In the genomic region with DNA sequence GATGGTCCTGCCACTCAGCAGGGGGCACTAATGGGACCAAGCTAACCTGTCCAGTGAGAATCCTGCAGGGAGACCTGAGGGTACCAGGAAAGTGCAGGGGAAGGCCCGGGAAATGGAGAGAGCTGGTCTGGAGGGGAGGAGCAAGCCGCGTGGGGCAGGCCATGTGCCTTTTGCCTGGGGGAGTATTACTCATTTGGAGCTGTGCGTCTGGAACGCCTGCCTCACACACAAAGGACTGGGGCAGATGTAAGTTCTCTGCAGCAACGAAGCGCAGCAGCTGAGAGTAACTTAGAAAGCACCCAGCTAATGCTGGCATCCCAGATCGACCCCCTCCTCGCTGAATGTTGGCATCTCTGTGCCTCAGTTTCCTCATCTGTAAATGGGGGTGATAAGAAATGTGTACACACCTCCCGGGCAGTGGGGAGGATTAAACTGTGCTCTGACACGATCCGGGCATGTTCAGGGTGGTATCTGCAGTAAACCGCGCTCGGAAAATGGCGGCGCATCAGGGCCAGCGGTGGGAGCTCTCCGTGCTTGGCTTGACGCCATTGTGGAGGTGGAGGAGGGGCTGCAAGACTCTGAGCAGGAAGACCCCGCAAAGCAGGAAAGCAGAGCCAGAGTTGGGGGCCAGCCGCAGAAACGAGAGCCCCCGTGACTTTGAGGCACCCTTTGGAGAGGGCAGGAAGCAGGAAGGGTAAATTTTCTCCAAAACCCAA, we compare ENCODE assay signal across 16 cellular contexts.
A peak's percentile ranks its signal among the peaks of the same experiment; 100 is the strongest.
DNase-seq lines count a peak whose midpoint lies in the region; ATAC-seq and TF ChIP-seq lines count a peak whose summit lies in the region.
"Had no signal": no experiment of that assay in that cellular context is flagged by ENCODE, and none has a peak within 500 bp of the region (broad histone marks: within the 10 kb centered on the region; RNA-seq: fewer than 3 reads in every experiment).

No MANE protein-coding gene starts in this region.

- no peak overlapping the region for H3K4me2 ChIP-seq in neuronal stem cell (ENCODE audit: insufficient read depth, low read length, poor library complexity, severe bottlenecking)
- H3K4me2 ChIP-seq: KMS-11 had no signal

- H3K36me3 ChIP-seq in neuronal stem cell (replicated peaks in 1 of 2; ENCODE audit: control insufficient read depth in 2 of 2, insufficient read depth in 2 of 2, low read length in 2 of 2) = no peaks in the 10 kb centered on the region
- H3K36me3 ChIP-seq in upper lobe of right lung = no peaks in the 10 kb centered on the region
- no peaks in the 10 kb centered on the region for H3K36me3 ChIP-seq in colonic mucosa

- no peak overlapping the region for H3K23ac ChIP-seq in neuronal stem cell (ENCODE audit: low read depth, low read length, poor library complexity)

- peaks cover 0 to 3% (median 0%) of the 10 kb centered on the region in 3 experiments for H3K27me3 ChIP-seq in neuronal stem cell (ENCODE audit: control insufficient read depth in 3 of 3, insufficient read depth in 3 of 3, low read depth in 1 of 3, low read length in 3 of 3)
- H3K27me3 ChIP-seq in upper lobe of right lung = peaks cover 8% of the 10 kb centered on the region
- H3K27me3 ChIP-seq in colonic mucosa = no peaks in the 10 kb centered on the region

- peak; percentile 12 for DNase-seq in Daoy (ENCODE audit: low read depth)
- DNase-seq in RPMI7951 (ENCODE audit: low read depth) = peak; percentile 66
- peak; percentile 6 for DNase-seq in epithelial cell of esophagus (ENCODE audit: low read depth)
- no peak for DNase-seq in neuronal stem cell (ENCODE audit: low spot score)
- no peak for DNase-seq in upper lobe of right lung
- no peak for DNase-seq in NCI-H2227 treated with DMSO at 0.1 percent for 48 hours (lab: John Stamatoyannopoulos, UW)
- no peak for DNase-seq in colonic mucosa
- DNase-seq: CD4-positive, alpha-beta memory T cell; DMS153; H9; NCI-H1417 treated with DMSO at 0.1 percent for 48 hours; NCI-H1930; NCI-H345; NCI-H524 treated with DMSO at 0.1 percent for 48 hours; RPMI8226 had no signal

- no peaks in the 10 kb centered on the region for H3K79me1 ChIP-seq in neuronal stem cell (ENCODE audit: low read depth, low read length)

- no peaks in the 10 kb centered on the region for H3K9me3 ChIP-seq in neuronal stem cell (replicated peaks in 1 of 2; ENCODE audit: control insufficient read depth in 2 of 2, insufficient read depth in 1 of 2, low read depth in 1 of 2, low read length in 2 of 2)
- H3K9me3 ChIP-seq in upper lobe of right lung = no peaks in the 10 kb centered on the region
- no peaks in the 10 kb centered on the region for H3K9me3 ChIP-seq in colonic mucosa

- intact Hi-C loops in upper lobe of right lung (cut with DNase I) = no loop called here
- intact Hi-C loops in colonic mucosa (cut with DNase I) = no loop called here

- no CpG with 5 or more reads among the region's 24 CpGs for WGBS in neuronal stem cell (ENCODE audit: extremely low coverage in 2 of 2, insufficient read length in 2 of 2, insufficient replicate concordance in 1 of 2), 2 donors

- no peak overlapping the region for H2BK120ac ChIP-seq in neuronal stem cell (ENCODE audit: low read depth, low read length)

- no peak overlapping the region for H2BK15ac ChIP-seq in neuronal stem cell (ENCODE audit: low read length)

- H3K4ac ChIP-seq in neuronal stem cell (ENCODE audit: low read length) = no peak overlapping the region

- H3K18ac ChIP-seq in neuronal stem cell (ENCODE audit: low read length) = peak overlapping the region; percentile 83

- peak overlapping the region; percentile 38 for H3K14ac ChIP-seq in neuronal stem cell (ENCODE audit: low read length)

- H4K91ac ChIP-seq in neuronal stem cell (ENCODE audit: low read depth, low read length, poor library complexity) = no peak overlapping the region

- H2AK5ac ChIP-seq in neuronal stem cell (ENCODE audit: low read depth, low read length) = peak overlapping the region; percentile 70

- no peak overlapping the region for H2AFZ ChIP-seq in neuronal stem cell (ENCODE audit: low read length)

- H4K8ac ChIP-seq in neuronal stem cell (ENCODE audit: low read depth, low read length) = no peak overlapping the region

- no peak overlapping the region for H3K4me3 ChIP-seq in epithelial cell of esophagus (ENCODE audit: low read length)
- H3K4me3 ChIP-seq in neuronal stem cell (ENCODE audit: low read length in 2 of 2) = no peak overlapping the region
- no peak overlapping the region for H3K4me3 ChIP-seq in upper lobe of right lung
- H3K4me3 ChIP-seq in colonic mucosa = no peak overlapping the region

- no peak for ATAC-seq in upper lobe of right lung

- TF ChIP-seq CTCF in epithelial cell of esophagus (IDR thresholded peaks at IDR 0.05; ENCODE audit: insufficient read depth, low read depth, low read length, missing control alignments) (no peak), upper lobe of right lung (IDR thresholded peaks at IDR 0.05) (no peak), colonic mucosa (IDR thresholded peaks at IDR 0.05) (no peak)

- H3K9ac ChIP-seq in neuronal stem cell (ENCODE audit: low read depth, low read length, poor library complexity) = no peak overlapping the region
- H3K9ac ChIP-seq in colonic mucosa (ENCODE audit: low read depth in 2 of 2, low read length in 2 of 2) = no peak overlapping the region
- H3K9ac ChIP-seq: KMS-11 had no signal

- no peak overlapping the region for H2BK12ac ChIP-seq in neuronal stem cell (ENCODE audit: low read length)

- peak overlapping the region; percentile 53 for H2BK5ac ChIP-seq in neuronal stem cell (ENCODE audit: low read length)

- no peak overlapping the region for H3K27ac ChIP-seq in neuronal stem cell (replicated peaks; ENCODE audit: low read length)
- H3K27ac ChIP-seq in upper lobe of right lung = no peak overlapping the region
- no peak overlapping the region for H3K27ac ChIP-seq in colonic mucosa
- H3K27ac ChIP-seq: KMS-11 had no signal

- no peaks in the 10 kb centered on the region for H3K4me1 ChIP-seq in neuronal stem cell (ENCODE audit: control insufficient read depth in 2 of 2, insufficient read depth in 1 of 2, low read depth in 1 of 2, low read length in 2 of 2)
- no peaks in the 10 kb centered on the region for H3K4me1 ChIP-seq in upper lobe of right lung
- no peaks in the 10 kb centered on the region for H3K4me1 ChIP-seq in colonic mucosa

Comparison
In these comparisons a context has a peak if more than half of its experiments do, and no peak if none do; other contexts are left out.
1. DNase-seq: peak in Daoy (single experiment), RPMI7951 (single experiment) and epithelial cell of esophagus (single experiment); none in neuronal stem cell (single experiment), upper lobe of right lung (single experiment), NCI-H2227 treated with DMSO at 0.1 percent for 48 hours (single experiment) and colonic mucosa (single experiment).